Comparison of ENCODE assay signal across 1 cellular context in genomic region chr2:31271851-31272267, GRCh38.
TF ChIP-seq lines count a peak whose summit lies in the region.

No MANE protein-coding gene starts in this region.

TF ChIP-seq in endothelial cell of umbilical vein, 7 proteins besides CTCF, POLR2A, EP300 and RAD21:
- TF ChIP-seq MAX (IDR thresholded peaks at IDR 0.05; ENCODE audit: insufficient read depth, insufficient read length) (no peak), POLR2AphosphoS5 (IDR thresholded peaks at IDR 0.05; ENCODE audit: insufficient read depth, low read depth, low read length) (no peak), MYC (IDR thresholded peaks at IDR 0.05; ENCODE audit: low read depth, low read length) (no peak), EZH2 (IDR thresholded peaks at IDR 0.05; ENCODE audit: borderline replicate concordance, low read depth, low read length, severe bottlenecking) (no peak)
